14 cellular contexts compared by ENCODE assay signal in the genomic region with DNA sequence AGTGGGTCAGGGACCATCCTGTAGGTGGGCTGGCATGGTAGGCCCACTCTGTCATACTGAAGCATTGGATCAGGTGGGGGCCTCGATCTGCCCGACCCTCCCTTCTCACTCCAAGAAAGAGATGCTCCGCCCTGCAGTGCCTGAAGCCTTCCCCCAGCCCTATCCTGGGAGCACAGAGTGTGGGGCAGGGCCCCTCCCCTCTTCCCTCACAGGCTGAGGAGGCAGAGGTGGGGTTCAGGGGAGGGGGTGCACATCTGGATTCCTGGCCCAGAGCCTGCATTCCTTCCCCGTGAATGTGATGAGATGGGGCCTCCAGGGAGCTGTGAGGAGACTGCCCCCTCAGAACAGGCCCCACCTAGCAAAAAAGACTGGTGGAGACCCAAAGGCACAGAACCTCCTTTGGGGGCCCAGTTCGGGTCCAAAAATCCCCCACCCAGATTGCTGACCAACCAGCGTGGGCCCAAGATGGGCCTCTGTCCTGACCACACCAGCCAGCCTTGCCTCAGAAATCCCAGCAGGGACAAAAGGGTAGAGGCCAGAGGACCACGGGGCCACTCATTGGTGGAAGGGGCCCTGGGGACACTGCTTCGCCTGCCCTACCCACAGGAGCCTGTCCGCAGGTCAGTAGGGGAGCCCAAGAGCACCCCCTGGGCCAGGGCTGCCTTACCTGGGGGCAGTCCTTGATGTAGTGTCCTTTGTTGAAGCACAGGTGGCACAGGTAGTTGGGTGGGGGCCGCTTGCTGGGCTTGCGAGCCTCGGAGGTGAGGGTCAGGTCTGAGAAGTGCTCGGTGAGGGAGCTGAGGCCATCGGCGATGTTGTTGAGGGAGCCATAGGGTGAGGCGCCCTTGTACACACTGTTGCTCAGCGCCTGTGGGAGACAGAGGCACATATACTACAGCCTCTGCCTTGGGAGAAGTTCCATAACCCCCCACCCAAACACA. TPM values are rescaled to one million over a fixed set of nuclear protein-coding genes. Genes with fewer than 3 reads are reported as not detected.
DNase-seq lines count a peak whose midpoint lies in the region; ATAC-seq and TF ChIP-seq lines count a peak whose summit lies in the region.
"Had no signal": no experiment of that assay in that cellular context is flagged by ENCODE, and none has a peak within 500 bp of the region (broad histone marks: within the 10 kb centered on the region; RNA-seq: fewer than 3 reads in every experiment).

No MANE protein-coding gene starts in this region.

- H2AFZ ChIP-seq in SK-N-SH (ENCODE audit: low read depth) = no peak overlapping the region

- H3K4ac ChIP-seq in mesendoderm (ENCODE audit: low read depth, low read length) = no peak overlapping the region

- H3K4me2 ChIP-seq in SK-N-SH = 0 out of 2 replicates have a peak overlapping the region, but pooled peaks have one; percentile 15
- H3K4me2 ChIP-seq in mesendoderm (ENCODE audit: low read length) = no peak overlapping the region

- H3K18ac ChIP-seq in mesendoderm (ENCODE audit: low read length) = no peak overlapping the region

- H3K79me1 ChIP-seq in mesendoderm (ENCODE audit: low read length) = no peaks in the 10 kb centered on the region

- H3F3A ChIP-seq in SK-N-SH (replicated peaks; ENCODE audit: insufficient read depth) = peaks cover 13% of the 10 kb centered on the region

- no peaks in the 10 kb centered on the region for H3K27me3 ChIP-seq in SK-N-SH (ENCODE audit: insufficient read depth)
- H3K27me3 ChIP-seq in ovary = no peaks in the 10 kb centered on the region
- no peaks in the 10 kb centered on the region for H3K27me3 ChIP-seq in upper lobe of left lung
- H3K27me3 ChIP-seq in mesendoderm (ENCODE audit: insufficient read depth, low read length, poor library complexity) = no peaks in the 10 kb centered on the region
- H3K27me3 ChIP-seq: brain microvascular endothelial cell had no signal

- POLR2A ChIA-PET in SK-N-SH (lab: Yijun Ruan, JAX) = no interaction called here

- no peak overlapping the region for H2BK5ac ChIP-seq in mesendoderm (ENCODE audit: low read length)

- H2BK120ac ChIP-seq in mesendoderm (ENCODE audit: low read depth, low read length) = no peak overlapping the region

- H4K5ac ChIP-seq in mesendoderm (ENCODE audit: low read length) = no peak overlapping the region

- H3K9ac ChIP-seq in SK-N-SH = no peak overlapping the region
- no peak overlapping the region for H3K9ac ChIP-seq in mesendoderm (ENCODE audit: low read length)

- H3K36me3 ChIP-seq in SK-N-SH (replicated peaks in 1 of 2; ENCODE audit: control insufficient read depth in 1 of 2, insufficient read depth in 2 of 2, low read length in 1 of 2) = peaks cover 16 to 30% of the 10 kb centered on the region in 2 experiments
- H3K36me3 ChIP-seq in ovary = no peaks in the 10 kb centered on the region
- peaks cover 0 to 36% (median 15%) of the 10 kb centered on the region in 4 donors for H3K36me3 ChIP-seq in upper lobe of left lung
- no peaks in the 10 kb centered on the region for H3K36me3 ChIP-seq in mesendoderm (ENCODE audit: control insufficient read depth, insufficient read depth, low read length)

- no peak for TF ChIP-seq RAD21 in SK-N-SH (IDR thresholded peaks at IDR 0.05; ENCODE audit: low read length)

- no peak overlapping the region for H3K23ac ChIP-seq in mesendoderm (ENCODE audit: low read length)

- no peak overlapping the region for H3K56ac ChIP-seq in mesendoderm (ENCODE audit: low read length)

- no peak for TF ChIP-seq POLR2A in ovary (IDR thresholded peaks at IDR 0.05)
- TF ChIP-seq POLR2A in upper lobe of left lung (IDR thresholded peaks at IDR 0.05) = no peak

- intact Hi-C loops in ovary (cut with DNase I) = no loop called here

- H3K79me2 ChIP-seq in SK-N-SH (ENCODE audit: insufficient read depth) (peaks cover 39% of the 10 kb centered on the region), mesendoderm (ENCODE audit: control insufficient read depth, insufficient read depth, low read length) (no peaks in the 10 kb centered on the region)

- CTCF ChIA-PET in SK-N-SH (lab: Yijun Ruan, JAX) = interaction anchor here (1.1 to 2.2 kb wide), 4 partner anchors 21 to 35 kb away, joined by 3 to 7 read pairs (median 3); no protein-coding TSS in a partner anchor

- DNase-seq in SK-N-SH (no peak), fibroblast of mammary gland (ENCODE audit: low read depth) (peak; percentile 71), ovary (peak in 4 of 5 donors; percentile 63 to 72 (median 72)), upper lobe of left lung (no peak), NCI-H774 (lab: John Stamatoyannopoulos, UW) (no peak), mesendoderm (no peak)
- DNase-seq in stimulated activated CD8-positive, alpha-beta memory T cell treated with anti-CD3 and anti-CD28 coated beads, Interleukin-4, amount 100 ng/mL, for 48 hours = no peak
- DNase-seq: brain microvascular endothelial cell, COR-L47, NCI-H446, PC-3, T-helper 17 cell had no signal

- 73% methylated on average over 5 of the region's 17 CpGs for WGBS in SK-N-SH (ENCODE audit: low lambda C conversion rate)
- WGBS in ovary, 3 donors = 71 to 72% (median 71%) methylated on average over 17 of the region's 17 CpGs
- 74 to 87% methylated on average over 4 to 17 of the region's 17 CpGs for WGBS in upper lobe of left lung, 2 donors
- no CpG with 5 or more reads among the region's 17 CpGs for WGBS in mesendoderm (ENCODE audit: extremely low coverage, insufficient coverage, low lambda C conversion rate)

- no peak overlapping the region for H3K4me3 ChIP-seq in SK-N-SH (ENCODE audit: low read depth in 2 of 2, low read length in 1 of 2)
- no peak overlapping the region for H3K4me3 ChIP-seq in fibroblast of mammary gland (ENCODE audit: control insufficient read depth, low read depth, low read length)
- H3K4me3 ChIP-seq in ovary = no peak overlapping the region
- no peak overlapping the region for H3K4me3 ChIP-seq in upper lobe of left lung
- no peak overlapping the region for H3K4me3 ChIP-seq in mesendoderm (ENCODE audit: low read length)

- no peak overlapping the region for H2AK5ac ChIP-seq in mesendoderm (ENCODE audit: low read length)

- H3K4me1 ChIP-seq in SK-N-SH (ENCODE audit: control insufficient read depth in 1 of 2, insufficient read depth in 2 of 2, low read depth in 1 of 2, low read length in 1 of 2) = peaks cover 16 to 42% of the 10 kb centered on the region in 2 experiments; a peak in 3 of 4 replicates
- peaks cover 46% of the 10 kb centered on the region for H3K4me1 ChIP-seq in ovary (ENCODE audit: insufficient read depth)
- peaks cover 20 to 27% (median 22%) of the 10 kb centered on the region in 4 donors for H3K4me1 ChIP-seq in upper lobe of left lung
- peaks cover 12% of the 10 kb centered on the region for H3K4me1 ChIP-seq in mesendoderm (ENCODE audit: control insufficient read depth, low read depth, low read length)

- H3K9me2 ChIP-seq in SK-N-SH = no peaks in the 10 kb centered on the region

- no peak overlapping the region for H4K8ac ChIP-seq in mesendoderm (ENCODE audit: low read depth, low read length)

- TF ChIP-seq CTCF in SK-N-SH (IDR thresholded peaks at IDR 0.05) (no peak), fibroblast of mammary gland (conservative IDR thresholded peaks at IDR 0.05; ENCODE audit: control insufficient read depth, insufficient read depth, low read depth, low read length) (no peak), ovary (IDR thresholded peaks at IDR 0.05) (no peak), upper lobe of left lung (IDR thresholded peaks at IDR 0.05) (no peak)

- no peak for TF ChIP-seq EP300 in SK-N-SH (IDR thresholded peaks at IDR 0.05; ENCODE audit: borderline replicate concordance in 1 of 2, low read depth in 1 of 2, low read length in 1 of 2)
- no peak for TF ChIP-seq EP300 in ovary (IDR thresholded peaks at IDR 0.05)
- no peak for TF ChIP-seq EP300 in upper lobe of left lung (IDR thresholded peaks at IDR 0.05)

- no peaks in the 10 kb centered on the region; the same call in 1 of the 2 replicates for H4K20me1 ChIP-seq in SK-N-SH (ENCODE audit: insufficient read depth)

- no peak overlapping the region for H2BK15ac ChIP-seq in mesendoderm (replicated peaks; ENCODE audit: low read depth)

- H3K27ac ChIP-seq in SK-N-SH (ENCODE audit: low read depth in 2 of 2, low read length in 1 of 2) (no peak overlapping the region), ovary (peak overlapping the region; percentile 67 to 88), upper lobe of left lung (peak overlapping the region; percentile 51 to 79 (median 56)), mesendoderm (ENCODE audit: low read depth, low read length) (no peak overlapping the region)
- H3K27ac ChIP-seq: 22Rv1, brain microvascular endothelial cell had no signal

- H3K9me3 ChIP-seq in SK-N-SH (no peaks in the 10 kb centered on the region), ovary (no peaks in the 10 kb centered on the region), upper lobe of left lung (no peaks in the 10 kb centered on the region)

- no peak for ATAC-seq in SK-N-SH treated with all-trans-retinoic acid at 6 μM for 48 hours
- ATAC-seq in upper lobe of left lung (ENCODE audit: low FRiP score in 2 of 2) = peak in 1 of 2 donors; percentile 75
- ATAC-seq: PC-3, T-helper 17 cell had no signal

TF ChIP-seq in SK-N-SH, 30 proteins besides CTCF, POLR2A, EP300 and RAD21 (continues in another document):
- TF ChIP-seq GATA2 (CRISPR knock-in tag; IDR thresholded peaks at IDR 0.05) = no peak
- no peak for TF ChIP-seq NFIC (IDR thresholded peaks at IDR 0.05; ENCODE audit: borderline replicate concordance)
- TF ChIP-seq FOXM1 (IDR thresholded peaks at IDR 0.05; ENCODE audit: low read depth) = no peak
- TF ChIP-seq TEAD4 (IDR thresholded peaks at IDR 0.05; ENCODE audit: borderline replicate concordance, insufficient read depth) = no peak

TF ChIP-seq in SK-N-SH treated with all-trans-retinoic acid at 6 μM for 48 hours, 23 proteins besides CTCF, POLR2A, EP300 and RAD21 (continues in another document):
- no peak for TF ChIP-seq ARNTL (CRISPR knock-in tag; IDR thresholded peaks at IDR 0.05; ENCODE audit: borderline replicate concordance, low read depth)

RNA-seq across cellular contexts. Expression of gene ZCCHC24, which starts 13.3 kb away (rescaled TPM):
- 15.8 and 16.2 TPM in 2 replicates for polyA plus RNA-seq in SK-N-SH (2012; rRNA removed)
- polyA plus RNA-seq in SK-N-SH (2012; cell fraction: cytosol; rRNA removed) = 10.3 and 13.2 TPM in 2 replicates
- polyA plus RNA-seq in SK-N-SH (2012; cell fraction: nucleus; rRNA removed) = 12.8 and 15.3 TPM in 2 replicates
- 10 to 100 TPM; 21.6 to 92.1 (median 72.0) TPM for total RNA-seq in ovary
- polyA plus RNA-seq in ovary = 10 to 100 TPM; 33.5 to 35.9 TPM
- total RNA-seq in upper lobe of left lung = 10 to 100 TPM; 12.6 to 45.7 (median 21.0) TPM
- polyA plus RNA-seq in mesendoderm (2013, experiment 1 of 2) = 4.7 TPM
- 5.0 TPM for polyA plus RNA-seq in mesendoderm (2013, experiment 2 of 2)

Comparison
In these comparisons a context has a peak if more than half of its experiments do, and no peak if none do; other contexts are left out.
1. DNase-seq: peak in fibroblast of mammary gland (single experiment) and ovary (4 of 5); none in SK-N-SH (single experiment), upper lobe of left lung (0 of 2), NCI-H774 (single experiment), mesendoderm (single experiment) and stimulated activated CD8-positive, alpha-beta memory T cell treated with anti-CD3 and anti-CD28 coated beads, Interleukin-4, amount 100 ng/mL, for 48 hours (single experiment).
2. H3K27ac ChIP-seq: peak in ovary (2 of 2) and upper lobe of left lung (4 of 4); none in SK-N-SH (0 of 2) and mesendoderm (single experiment).